ENCODE assay signal across 8 cellular contexts in the genomic region with DNA sequence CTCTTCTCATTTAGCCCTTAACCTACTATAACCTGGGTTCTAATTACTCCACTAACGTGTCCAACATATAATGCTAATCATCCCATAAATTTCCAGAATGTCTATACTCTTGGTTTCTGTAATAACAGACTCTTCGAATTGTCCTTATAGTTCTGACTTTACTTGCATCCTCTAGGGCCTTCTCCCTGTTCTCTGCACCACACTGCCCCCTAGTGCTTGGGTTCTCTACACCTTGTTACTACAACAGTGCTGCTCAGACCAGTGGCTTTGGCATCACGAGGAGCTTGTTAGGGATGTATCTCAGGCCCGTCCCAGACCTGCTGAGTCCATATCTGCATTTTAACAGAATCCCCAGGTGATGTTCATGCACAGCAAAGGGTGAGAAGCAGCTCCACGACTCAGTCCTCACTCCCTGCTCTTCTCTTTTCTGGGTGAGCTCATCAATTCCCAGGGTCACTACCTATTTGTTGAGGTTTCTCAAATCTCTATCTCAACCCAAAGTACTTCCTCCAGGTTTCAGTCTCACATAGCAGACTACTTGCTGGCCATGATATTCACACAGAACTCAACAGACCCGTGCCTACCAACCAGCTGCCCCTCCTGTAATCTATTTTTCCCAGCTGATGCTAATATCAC. TPM values are rescaled to one million over a fixed set of nuclear protein-coding genes. Genes with fewer than 3 reads are reported as not detected.
DNase-seq lines count a peak whose midpoint lies in the region; ATAC-seq and TF ChIP-seq lines count a peak whose summit lies in the region.

No MANE protein-coding gene starts in this region.

- no peak overlapping the region for H3K27ac Mint-ChIP-seq in progenitor cell of endocrine pancreas

- H3K27ac ChIP-seq in SJSA1: no peak overlapping the region

- no peaks in the 10 kb centered on the region for H3K27me3 Mint-ChIP-seq in progenitor cell of endocrine pancreas

- no peaks in the 10 kb centered on the region for H3K36me3 ChIP-seq in SJSA1

- no peaks in the 10 kb centered on the region for H3K27me3 ChIP-seq in SJSA1 (replicated peaks)

- no peak overlapping the region for H3K4me3 Mint-ChIP-seq in progenitor cell of endocrine pancreas (ENCODE audit: low read depth)

- DNase-seq in GM12865 (ENCODE audit: low read depth) (peak; percentile 88), MV-4-11 (lab: John Stamatoyannopoulos, UW) (peak; percentile 73), SJSA1 (ENCODE audit: low read depth in 1 of 2, low spot score in 2 of 2) (peak; percentile 52 to 86), head of caudate nucleus (peak; percentile 78 to 97 (median 92)), progenitor cell of endocrine pancreas (ENCODE audit: low spot score, unreplicated experiment) (peak; percentile 83), mesenteric fat pad (ENCODE audit: low spot score) (no peak)
- peak; percentile 81 for DNase-seq in activated gamma-delta T cell treated with anti-CD3 and anti-CD28 coated beads, Interleukin-2, amount 50 U/mL, for 16 hours (ENCODE audit: low read depth)

- intact Hi-C loops in head of caudate nucleus (cut with DNase I): no loop called here

- no peaks in the 10 kb centered on the region for H3K36me3 Mint-ChIP-seq in progenitor cell of endocrine pancreas (ENCODE audit: insufficient read depth)

- peaks cover 5% of the 10 kb centered on the region for H3K4me1 Mint-ChIP-seq in progenitor cell of endocrine pancreas (ENCODE audit: low read depth)

- H3K4me3 ChIP-seq in GM12865 (ENCODE audit: low read depth, low read length) (no peak overlapping the region), SJSA1 (no peak overlapping the region)

- no peaks in the 10 kb centered on the region for H3K9me3 ChIP-seq in SJSA1 (replicated peaks)

- no peaks in the 10 kb centered on the region for H3K4me1 ChIP-seq in SJSA1 (replicated peaks)

- no peaks in the 10 kb centered on the region for H3K9me3 Mint-ChIP-seq in progenitor cell of endocrine pancreas (ENCODE audit: low read depth)

- peak; percentile 89 for ATAC-seq in HG02571 (IDR thresholded peaks at IDR 0.05; ENCODE audit: unreplicated experiment)

- peak; percentile 92 for TF ChIP-seq CTCF in GM12865 (IDR thresholded peaks at IDR 0.05; ENCODE audit: insufficient read depth, low read depth, low read length, missing control alignments)
- TF ChIP-seq CTCF in progenitor cell of endocrine pancreas (IDR thresholded peaks at IDR 0.05; ENCODE audit: unreplicated experiment): peak; percentile 79

RNA-seq across cellular contexts. Expression of a gene that starts 14.5 kb away (rescaled TPM):
- total RNA-seq in SJSA1 (2014; rRNA removed; shearing (Covaris generic)): 140 and 142 TPM in 2 replicates
- total RNA-seq in progenitor cell of endocrine pancreas (114 and 115 TPM in 2 replicates), mesenteric fat pad (90.9 TPM)

RNA-seq across cellular contexts. Expression of a gene that starts 16.1 kb away (rescaled TPM):
- total RNA-seq in SJSA1 (2014; rRNA removed; shearing (Covaris generic)): 19.1 and 33.4 TPM in 2 replicates
- total RNA-seq in progenitor cell of endocrine pancreas (63.0 and 68.0 TPM in 2 replicates), mesenteric fat pad (29.7 TPM)
